38 cellular contexts compared by ENCODE assay signal in genomic region chr15:60244813-60245212, GRCh38.
"Had no signal": no experiment of that assay in that cellular context is flagged by ENCODE, and none has a peak within 500 bp of the region (broad histone marks: within the 10 kb centered on the region; RNA-seq: fewer than 3 reads in every experiment).

No MANE protein-coding gene starts in this region.

- H3K9me3 ChIP-seq: adrenal gland, body of pancreas had no signal

- ATAC-seq: activated naive CD8-positive, alpha-beta T cell treated with anti-CD3 and anti-CD28 coated beads, Interleukin-2, amount 50 U/mL, for 24 hours; activated T-cell treated with anti-CD3 and anti-CD28 coated beads, Interleukin-2, amount 50 U/mL, for 4 hours; activated T-cell treated with anti-CD3 and anti-CD28 coated beads, Interleukin-2, amount 50 U/mL, for 72 hours; activated T-helper 17 cell treated with anti-CD3 and anti-CD28 coated beads, Interleukin-2, amount 50 U/mL, for 72 hours; body of pancreas had no signal

- H3K4me1 Mint-ChIP-seq: activated naive CD4-positive, alpha-beta T cell treated with anti-CD3 and anti-CD28 coated beads, Interleukin-2, amount 10 ng/mL, durations not matched to agents 7 days and 5 days; activated naive CD8-positive, alpha-beta T cell treated with anti-CD3 and anti-CD28 coated beads for 36 hours; activated naive CD8-positive, alpha-beta T cell treated with anti-CD3 and anti-CD28 coated beads, Interleukin-2, amount 10 ng/mL, durations not matched to agents 7 days and 5 days; activated naive CD8-positive, alpha-beta T cell treated with anti-CD3 and anti-CD28 coated beads, Interleukin-2, amount 50 U/mL, for 24 hours; activated T-helper 17 cell treated with anti-CD3 and anti-CD28 coated beads, Interleukin-2, amount 50 U/mL, for 72 hours; brain; central memory CD8-positive, alpha-beta T cell had no signal

- H3K4me3 Mint-ChIP-seq: activated naive CD4-positive, alpha-beta T cell treated with anti-CD3 and anti-CD28 coated beads for 36 hours; activated naive CD4-positive, alpha-beta T cell treated with anti-CD3 and anti-CD28 coated beads, Interleukin-2, amount 10 ng/mL, durations not matched to agents 7 days and 5 days; activated naive CD8-positive, alpha-beta T cell; activated naive CD8-positive, alpha-beta T cell treated with anti-CD3 and anti-CD28 coated beads for 36 hours; activated naive CD8-positive, alpha-beta T cell treated with anti-CD3 and anti-CD28 coated beads, Interleukin-2, amount 10 ng/mL, durations not matched to agents 7 days and 5 days; activated naive CD8-positive, alpha-beta T cell treated with anti-CD3 and anti-CD28 coated beads, Interleukin-2, amount 50 U/mL, for 24 hours; activated T-cell treated with anti-CD3 and anti-CD28 coated beads, Interleukin-2, amount 50 U/mL, for 24 hours; activated T-cell treated with anti-CD3 and anti-CD28 coated beads, Interleukin-2, amount 50 U/mL, for 4 hours; activated T-cell treated with anti-CD3 and anti-CD28 coated beads, Interleukin-2, amount 50 U/mL, for 72 hours; activated T-helper 1 cell treated with anti-CD3 and anti-CD28 coated beads, Interleukin-12 subunit alpha, Interleukin-12 subunit beta, Interleukin-2, Interleukin-4 antibody, amounts not matched to agents 30 ng/mL and 10 ng/mL and 1 ng/mL, durations not matched to agents 14 hours and 24 hours and 36 hours; activated T-helper 17 cell treated with anti-CD3 and anti-CD28 coated beads, Interleukin-2, amount 50 U/mL, for 72 hours; brain; central memory CD8-positive, alpha-beta T cell had no signal

- H3K9me3 Mint-ChIP-seq: activated naive CD4-positive, alpha-beta T cell treated with anti-CD3 and anti-CD28 coated beads for 36 hours; activated naive CD4-positive, alpha-beta T cell treated with anti-CD3 and anti-CD28 coated beads, Interleukin-2, amount 10 ng/mL, durations not matched to agents 7 days and 5 days; activated naive CD8-positive, alpha-beta T cell treated with anti-CD3 and anti-CD28 coated beads, Interleukin-2, amount 50 U/mL, for 24 hours; activated T-cell treated with anti-CD3 and anti-CD28 coated beads, Interleukin-2, amount 50 U/mL, for 24 hours; activated T-cell treated with anti-CD3 and anti-CD28 coated beads, Interleukin-2, amount 50 U/mL, for 4 hours; activated T-helper 17 cell treated with anti-CD3 and anti-CD28 coated beads, Interleukin-2, amount 50 U/mL, for 72 hours; activated T-helper 2 cell treated with anti-CD3 and anti-CD28 coated beads, Interferon-gamma antibody, Interleukin-2, Interleukin-4, amounts not matched to agents 10 μg/mL and 5 μg/mL and 100 μg/mL, durations not matched to agents 14 hours and 24 hours and 36 hours; central memory CD8-positive, alpha-beta T cell had no signal

- H3K4me3 ChIP-seq: adrenal gland, ascending aorta, body of pancreas, breast epithelium, cardiac muscle cell had no signal

- H3K4me1 ChIP-seq: adrenal gland, ascending aorta, body of pancreas, breast epithelium had no signal

- H3K36me3 Mint-ChIP-seq: activated naive CD4-positive, alpha-beta T cell treated with anti-CD3 and anti-CD28 coated beads, Interleukin-2, amount 10 ng/mL, durations not matched to agents 7 days and 5 days; activated naive CD8-positive, alpha-beta T cell; activated naive CD8-positive, alpha-beta T cell treated with anti-CD3 and anti-CD28 coated beads, Interleukin-2, amount 10 ng/mL, durations not matched to agents 7 days and 5 days; brain had no signal

- H3K27ac Mint-ChIP-seq: activated naive CD4-positive, alpha-beta T cell treated with anti-CD3 and anti-CD28 coated beads for 36 hours; activated naive CD4-positive, alpha-beta T cell treated with anti-CD3 and anti-CD28 coated beads, Interleukin-2, amount 10 ng/mL, durations not matched to agents 7 days and 5 days; activated naive CD8-positive, alpha-beta T cell; activated naive CD8-positive, alpha-beta T cell treated with anti-CD3 and anti-CD28 coated beads for 36 hours; activated naive CD8-positive, alpha-beta T cell treated with anti-CD3 and anti-CD28 coated beads, Interleukin-2, amount 10 ng/mL, durations not matched to agents 7 days and 5 days; activated naive CD8-positive, alpha-beta T cell treated with anti-CD3 and anti-CD28 coated beads, Interleukin-2, amount 50 U/mL, for 24 hours; activated T-cell treated with anti-CD3 and anti-CD28 coated beads, Interleukin-2, amount 50 U/mL, for 24 hours; activated T-cell treated with anti-CD3 and anti-CD28 coated beads, Interleukin-2, amount 50 U/mL, for 72 hours; activated T-helper 1 cell treated with anti-CD3 and anti-CD28 coated beads, Interleukin-12 subunit alpha, Interleukin-12 subunit beta, Interleukin-2, Interleukin-4 antibody, amounts not matched to agents 30 ng/mL and 10 ng/mL and 1 ng/mL, durations not matched to agents 14 hours and 24 hours and 36 hours; activated T-helper 17 cell treated with anti-CD3 and anti-CD28 coated beads, Interleukin-2, amount 50 U/mL, for 72 hours; activated T-helper 2 cell treated with anti-CD3 and anti-CD28 coated beads, Interferon-gamma antibody, Interleukin-2, Interleukin-4, amounts not matched to agents 10 μg/mL and 5 μg/mL and 100 μg/mL, durations not matched to agents 14 hours and 24 hours and 36 hours; brain had no signal

- H3K36me3 ChIP-seq: adrenal gland, ascending aorta, brain microvascular endothelial cell, breast epithelium, cardiac muscle cell had no signal

- H3K27ac ChIP-seq: adrenal gland, ascending aorta, body of pancreas, brain microvascular endothelial cell, breast epithelium, cardiac muscle cell had no signal

- DNase-seq: activated effector memory CD4-positive, alpha-beta T cell treated with anti-CD3 and anti-CD28 coated beads, Interleukin-2, amount 50 U/mL, for 16 hours; activated effector memory CD4-positive, alpha-beta T cell treated with Interleukin-2 at 50 U/mL for 16 hours; activated gamma-delta T cell; activated gamma-delta T cell treated with Interleukin-2 at 50 U/mL for 16 hours; activated naive CD4-positive, alpha-beta T cell; activated naive CD4-positive, alpha-beta T cell treated with anti-CD3 and anti-CD28 coated beads for 36 hours; activated naive CD4-positive, alpha-beta T cell treated with anti-CD3 and anti-CD28 coated beads, Interleukin-2, amount 10 ng/mL, durations not matched to agents 7 days and 5 days; activated naive CD4-positive, alpha-beta T cell treated with anti-CD3 and anti-CD28 coated beads, Interleukin-2, amount 50 U/mL, for 16 hours; activated naive CD4-positive, alpha-beta T cell treated with Interleukin-2 at 50 U/mL for 16 hours; activated naive CD8-positive, alpha-beta T cell treated with anti-CD3 and anti-CD28 coated beads for 36 hours; activated naive CD8-positive, alpha-beta T cell treated with anti-CD3 and anti-CD28 coated beads, Interleukin-2, amount 10 ng/mL, durations not matched to agents 7 days and 5 days; activated naive CD8-positive, alpha-beta T cell treated with anti-CD3 and anti-CD28 coated beads, Interleukin-2, amount 50 U/mL, for 24 hours; activated T-cell treated with anti-CD3 and anti-CD28 coated beads, Interleukin-2, amount 50 U/mL, for 1 hour; activated T-cell treated with anti-CD3 and anti-CD28 coated beads, Interleukin-2, amount 50 U/mL, for 24 hours; activated T-cell treated with anti-CD3 and anti-CD28 coated beads, Interleukin-2, amount 50 U/mL, for 4 hours; activated T-cell treated with anti-CD3 and anti-CD28 coated beads, Interleukin-2, amount 50 U/mL, for 48 hours; activated T-cell treated with anti-CD3 and anti-CD28 coated beads, Interleukin-2, amount 50 U/mL, for 72 hours; adrenal gland; amniotic stem cell; amygdala; anterior cingulate cortex; aorta; body of pancreas; brain microvascular endothelial cell; caudate nucleus; central memory CD4-positive, alpha-beta T cell; cerebellar nuclear complex had no signal

- FAIRE-seq: astrocyte, bronchial epithelial cell had no signal
